ENCODE assay signal across 10 cellular contexts in the genomic region with DNA sequence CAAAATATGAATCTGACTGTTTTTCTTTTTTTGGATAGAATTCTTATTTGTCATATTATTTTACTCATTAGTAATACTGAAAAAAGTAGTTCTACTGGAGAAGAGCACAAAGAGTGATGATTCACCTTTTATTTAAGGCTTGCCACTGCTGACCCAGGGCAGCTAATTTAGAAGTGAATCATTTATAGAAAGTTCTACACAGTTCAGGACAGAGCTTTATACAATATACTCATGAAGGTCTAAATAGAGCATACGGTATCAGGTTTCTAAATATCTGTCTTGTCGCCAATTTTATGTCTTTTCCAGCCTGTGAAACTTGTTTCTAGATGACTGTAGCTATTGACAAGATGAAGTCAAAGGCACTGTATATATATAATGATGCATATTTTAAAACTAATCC. TPM values are rescaled to one million over a fixed set of nuclear protein-coding genes. Genes with fewer than 3 reads are reported as not detected.
DNase-seq lines count a peak whose midpoint lies in the region; ATAC-seq and TF ChIP-seq lines count a peak whose summit lies in the region.
"Had no signal": no experiment of that assay in that cellular context is flagged by ENCODE, and none has a peak within 500 bp of the region (broad histone marks: within the 10 kb centered on the region; RNA-seq: fewer than 3 reads in every experiment).

No MANE protein-coding gene starts in this region.

- H3K36me3 ChIP-seq in lower lobe of right lung: no peaks in the 10 kb centered on the region
- H3K36me3 ChIP-seq: adrenal gland, SJSA1 had no signal

- H3K4me3 ChIP-seq in coronary artery: no peak overlapping the region
- H3K4me3 ChIP-seq in lower lobe of right lung: no peak overlapping the region
- H3K4me3 ChIP-seq: adrenal gland, SJSA1 had no signal

- peak; percentile 97 for ATAC-seq in activated T-helper 17 cell treated with anti-CD3 and anti-CD28 coated beads, Interleukin-2, amount 50 U/mL, for 72 hours (replicated peaks)
- ATAC-seq in T-helper 17 cell: no peak
- no peak for ATAC-seq in lower lobe of right lung

- TF ChIP-seq CTCF in HFFc6 (IDR thresholded peaks at IDR 0.05) (no peak), coronary artery (IDR thresholded peaks at IDR 0.05) (no peak), lower lobe of right lung (IDR thresholded peaks at IDR 0.05) (no peak)

- no peaks in the 10 kb centered on the region for H3K27me3 ChIP-seq in lower lobe of right lung (ENCODE audit: low read depth)
- H3K27me3 ChIP-seq: adrenal gland, SJSA1 had no signal

- H3K27me3 Mint-ChIP-seq in HFFc6 (ENCODE audit: insufficient read depth) (no peaks in the 10 kb centered on the region), T-helper 17 cell (peaks cover 32% of the 10 kb centered on the region)
- H3K27me3 Mint-ChIP-seq in activated T-helper 17 cell treated with anti-CD3 and anti-CD28 coated beads, Interleukin-2, amount 50 U/mL, for 72 hours: peaks cover 11% of the 10 kb centered on the region

- peak overlapping the region; percentile 61 for H3K27ac Mint-ChIP-seq in HFFc6
- no peak overlapping the region for H3K27ac Mint-ChIP-seq in activated T-helper 17 cell treated with anti-CD3 and anti-CD28 coated beads, Interleukin-2, amount 50 U/mL, for 72 hours
- H3K27ac Mint-ChIP-seq in T-helper 17 cell: no peak overlapping the region

- intact Hi-C loops in lower lobe of right lung (cut with DNase I): no loop called here

- H3K9me3 ChIP-seq in T-helper 17 cell (ENCODE audit: control insufficient read depth, low read length, poor library complexity, severe bottlenecking) (no peaks in the 10 kb centered on the region), lower lobe of right lung (no peaks in the 10 kb centered on the region)
- H3K9me3 ChIP-seq: adrenal gland, SJSA1 had no signal

- DNase-seq in EL (peak; percentile 83), HFFc6 (peak; percentile 86), kidney tubule cell (ENCODE audit: low spot score) (peak; percentile 74), T-helper 17 cell (no peak), NCI-H82 (lab: John Stamatoyannopoulos, UW) (no peak), coronary artery (ENCODE audit: low spot score) (no peak), lower lobe of right lung (no peak)

- H3K9me3 Mint-ChIP-seq in HFFc6: no peaks in the 10 kb centered on the region
- H3K9me3 Mint-ChIP-seq in activated T-helper 17 cell treated with anti-CD3 and anti-CD28 coated beads, Interleukin-2, amount 50 U/mL, for 72 hours: no peaks in the 10 kb centered on the region

- H3K4me3 Mint-ChIP-seq in HFFc6 (peak overlapping the region; percentile 60), T-helper 17 cell (no peak overlapping the region)
- no peak overlapping the region for H3K4me3 Mint-ChIP-seq in activated T-helper 17 cell treated with anti-CD3 and anti-CD28 coated beads, Interleukin-2, amount 50 U/mL, for 72 hours

- H3K4me1 Mint-ChIP-seq in HFFc6 (ENCODE audit: low read depth): peaks cover 58% of the 10 kb centered on the region
- H3K4me1 Mint-ChIP-seq in activated T-helper 17 cell treated with anti-CD3 and anti-CD28 coated beads, Interleukin-2, amount 50 U/mL, for 72 hours: no peaks in the 10 kb centered on the region
- H3K4me1 Mint-ChIP-seq in T-helper 17 cell: no peaks in the 10 kb centered on the region

- H3K36me3 Mint-ChIP-seq in HFFc6 (ENCODE audit: low read depth): no peaks in the 10 kb centered on the region
- no peaks in the 10 kb centered on the region for H3K36me3 Mint-ChIP-seq in activated T-helper 17 cell treated with anti-CD3 and anti-CD28 coated beads, Interleukin-2, amount 50 U/mL, for 72 hours (ENCODE audit: low read depth)
- H3K36me3 Mint-ChIP-seq in T-helper 17 cell (ENCODE audit: low read depth): no peaks in the 10 kb centered on the region

- no peak overlapping the region for H3K27ac ChIP-seq in coronary artery
- no peak overlapping the region for H3K27ac ChIP-seq in lower lobe of right lung
- H3K27ac ChIP-seq: SJSA1 had no signal

- no peaks in the 10 kb centered on the region for H3K4me1 ChIP-seq in lower lobe of right lung

RNA-seq across cellular contexts. Expression of gene GIPC2, which starts 25.0 kb away (rescaled TPM):
- total RNA-seq in HFFc6 (2021; fragmentation: NEBNext Ultra II Directional; extraction: Animal tissue kit (Norgen Biotek cat#: 25700)): under 1 TPM; 0.17 to 1.00 (median 0.26) TPM
- total RNA-seq in activated T-helper 17 cell treated with anti-CD3 and anti-CD28 coated beads, Interleukin-2, amount 50 U/mL, for 72 hours: under 1 TPM; 0.35 to 0.50 TPM
- total RNA-seq in T-helper 17 cell (under 1 TPM in 1 of 2 donors, not detected in 1; 0.17 TPM), lower lobe of right lung (2.9 TPM)

Comparison
In these comparisons a context has a peak if more than half of its experiments do, and no peak if none do; other contexts are left out.
1. DNase-seq: peak in EL (single experiment), HFFc6 (single experiment) and kidney tubule cell (single experiment); none in T-helper 17 cell (0 of 3), NCI-H82 (single experiment), coronary artery (single experiment) and lower lobe of right lung (single experiment).